Comparison of ENCODE assay signal across 9 cellular contexts in genomic region chr9:34628656-34629491, GRCh38. TPM values are rescaled to one million over a fixed set of nuclear protein-coding genes. Genes with fewer than 3 reads are reported as not detected.
DNase-seq lines count a peak whose midpoint lies in the region; ATAC-seq and TF ChIP-seq lines count a peak whose summit lies in the region.
"Had no signal": no experiment of that assay in that cellular context is flagged by ENCODE, and none has a peak within 500 bp of the region (broad histone marks: within the 10 kb centered on the region; RNA-seq: fewer than 3 reads in every experiment).

Gene ARID3C, minus strand, starts transcription at chr9:34629066. Its CDS starts 1,052 bp downstream, at chr9:34628014.

- no peak for ATAC-seq in GM21381 (IDR thresholded peaks at IDR 0.05; ENCODE audit: unreplicated experiment)

- H3K23ac ChIP-seq in trophoblast cell (ENCODE audit: low read length), result no peak within 1 kb of the TSS

- H3K9me3 ChIP-seq in DOHH2 (ENCODE audit: control insufficient read depth, insufficient read depth, low read length) (no peaks in the 10 kb centered on the region), trophoblast cell (ENCODE audit: insufficient read depth, low read depth, low read length) (peaks cover 11% of the 10 kb centered on the region)

- H3K79me2 ChIP-seq in DOHH2 (ENCODE audit: control insufficient read depth, low read length) (no peaks in the 10 kb centered on the region), trophoblast cell (ENCODE audit: control insufficient read depth, insufficient read depth, low read length, poor library complexity) (no peaks in the 10 kb centered on the region)

- H4K20me1 ChIP-seq in DOHH2 (ENCODE audit: control insufficient read depth, insufficient read depth, low read depth, low read length), result no peaks in the 10 kb centered on the region

- H3K4me3 ChIP-seq in DOHH2 (ENCODE audit: low read length) (peak within 1 kb of the TSS; percentile 45), foreskin fibroblast (ENCODE audit: low read depth in 1 of 2, low read length in 2 of 2) (peak within 1 kb of the TSS; percentile 11 to 46), trophoblast cell (ENCODE audit: low read depth, low read length) (peak within 1 kb of the TSS; percentile 45)

- DNase-seq in M059J (ENCODE audit: low read depth), result peak; percentile 17
- DNase-seq in activated T-cell treated with anti-CD3 and anti-CD28 coated beads, Interleukin-2, amount 50 U/mL, for 48 hours, result peak; percentile 46 to 64
- DNase-seq in foreskin fibroblast, result peak in 1 of 2 donors; percentile 62
- peak; percentile 40 to 73 for DNase-seq in trophoblast cell
- DNase-seq in COLO829 (ENCODE audit: low spot score), result no peak
- no peak for DNase-seq in globus pallidus (ENCODE audit: low spot score)

- H3K27ac ChIP-seq in DOHH2 (ENCODE audit: low read depth, low read length), result no peak within 1 kb of the TSS
- H3K27ac ChIP-seq in trophoblast cell (ENCODE audit: low read depth, low read length), result no peak within 1 kb of the TSS
- H3K27ac ChIP-seq: KMS-11 had no signal

- H3K14ac ChIP-seq in trophoblast cell (ENCODE audit: low read length), result no peak within 1 kb of the TSS

- no peaks in the 10 kb centered on the region for H3K36me3 ChIP-seq in DOHH2 (ENCODE audit: control insufficient read depth, low read length)
- no peaks in the 10 kb centered on the region for H3K36me3 ChIP-seq in trophoblast cell (ENCODE audit: control insufficient read depth in 1 of 2, insufficient read depth in 2 of 2, low read length in 2 of 2)

- peaks cover 13% of the 10 kb centered on the region for H3K4me1 ChIP-seq in DOHH2 (ENCODE audit: control insufficient read depth, low read length)
- H3K4me1 ChIP-seq in trophoblast cell (ENCODE audit: control insufficient read depth in 1 of 2, insufficient read depth in 2 of 2, low read length in 2 of 2), result peaks cover 0 to 3% of the 10 kb centered on the region in 2 experiments

- no peak within 1 kb of the TSS for H3K9ac ChIP-seq in trophoblast cell (ENCODE audit: low read length)
- H3K9ac ChIP-seq: KMS-11 had no signal

- no peak within 1 kb of the TSS for H2BK120ac ChIP-seq in trophoblast cell (ENCODE audit: insufficient read depth, low read length, poor library complexity)

- no peak within 1 kb of the TSS for H4K12ac ChIP-seq in trophoblast cell (ENCODE audit: low read depth, low read length)

- H4K8ac ChIP-seq in trophoblast cell (ENCODE audit: low read depth, low read length), result no peak within 1 kb of the TSS

- no peak within 1 kb of the TSS for H2AFZ ChIP-seq in trophoblast cell (ENCODE audit: insufficient read depth, low read length, poor library complexity)

- H3K4ac ChIP-seq in trophoblast cell (ENCODE audit: low read depth, low read length), result no peak within 1 kb of the TSS

- no peak within 1 kb of the TSS for H2BK12ac ChIP-seq in trophoblast cell (ENCODE audit: low read length)

- H3K9me2 ChIP-seq in DOHH2 (replicated peaks; ENCODE audit: control insufficient read depth, low read length), result no peaks in the 10 kb centered on the region

- H2BK5ac ChIP-seq in trophoblast cell (ENCODE audit: low read depth, low read length, poor library complexity), result no peak within 1 kb of the TSS

- H2AK5ac ChIP-seq in trophoblast cell (ENCODE audit: low read length), result no peak within 1 kb of the TSS

- WGBS in trophoblast cell (ENCODE audit: extremely low coverage, insufficient coverage, insufficient read length), result no CpG with 5 or more reads among the region's 69 CpGs

- H3K27me3 ChIP-seq in DOHH2 (ENCODE audit: control insufficient read depth, low read length) (peaks cover 58% of the 10 kb centered on the region), trophoblast cell (ENCODE audit: insufficient read depth, low read length) (peaks cover 59% of the 10 kb centered on the region)

- no peak for TF ChIP-seq CTCF in DOHH2 (IDR thresholded peaks at IDR 0.05; ENCODE audit: low read depth, low read length, poor library complexity, severe bottlenecking)
- no peak for TF ChIP-seq CTCF in foreskin fibroblast (IDR thresholded peaks at IDR 0.05; ENCODE audit: low read depth, low read length)

- H3K18ac ChIP-seq in trophoblast cell (ENCODE audit: low read length), result no peak within 1 kb of the TSS

- H3K4me2 ChIP-seq in DOHH2 (ENCODE audit: low read length), result peak within 1 kb of the TSS; percentile 57
- peak within 1 kb of the TSS; percentile 59 for H3K4me2 ChIP-seq in trophoblast cell (ENCODE audit: low read length)
- H3K4me2 ChIP-seq: KMS-11 had no signal

- no peaks in the 10 kb centered on the region for H3K79me1 ChIP-seq in trophoblast cell (ENCODE audit: low read length)

- H4K91ac ChIP-seq in trophoblast cell (ENCODE audit: low read depth, low read length), result no peak within 1 kb of the TSS

- no peaks in the 10 kb centered on the region for H3F3A ChIP-seq in DOHH2 (ENCODE audit: control insufficient read depth, insufficient read depth)

RNA-seq across cellular contexts. Expression of gene ARID3C, which starts in this region (rescaled TPM):
- total RNA-seq in M059J (2014; rRNA removed; shearing (Covaris generic)), result not detected in 2 replicates
- polyA plus RNA-seq in trophoblast cell (2013), result 0.04 TPM in 1 of 2 replicates, not detected in the other

Comparison
In these comparisons a context has a peak if more than half of its experiments do, and no peak if none do; other contexts are left out.
1. Peak in DNase-seq in M059J; RNA of the gene not detected or under 1 TPM.
2. DNase-seq: peak in activated T-cell treated with anti-CD3 and anti-CD28 coated beads, Interleukin-2, amount 50 U/mL, for 48 hours (2 of 2) and trophoblast cell (2 of 2); none in COLO829 (single experiment) and globus pallidus (single experiment).
3. Peak in every context shown above with its lines, with median percentiles within 50 percentile points of each other: H3K4me3 ChIP-seq.